In genomic region chr18:47149457-47150028, GRCh38 we compare ENCODE assay signal across 8 cellular contexts. TPM values are rescaled to one million over a fixed set of nuclear protein-coding genes. Genes with fewer than 3 reads are reported as not detected.
DNase-seq lines count a peak whose midpoint lies in the region; ATAC-seq lines count a peak whose summit lies in the region.

No MANE protein-coding gene starts in this region.

- H3K27me3 Mint-ChIP-seq in T-helper 2 cell treated with Interferon-gamma antibody and Interleukin-4, amounts not matched to agents 5 μg/mL and 100 μg/mL, for 36 hours (ENCODE audit: low read depth): no peaks in the 10 kb centered on the region
- no peaks in the 10 kb centered on the region for H3K27me3 Mint-ChIP-seq in natural killer cell treated with Interleukin-12 subunit alpha and Interleukin-12 subunit beta and Interleukin-15 and Interleukin-18, amount 100 ng/mL, for 72 hours

- no peak for ATAC-seq in natural killer cell treated with Interleukin-12 subunit alpha and Interleukin-12 subunit beta and Interleukin-15 and Interleukin-18, amount 100 ng/mL, for 72 hours
- ATAC-seq in GM19467 (IDR thresholded peaks at IDR 0.05; ENCODE audit: unreplicated experiment) (no peak), GM18907 (IDR thresholded peaks at IDR 0.05; ENCODE audit: unreplicated experiment) (no peak)

- H3K4me3 Mint-ChIP-seq in T-helper 2 cell treated with Interferon-gamma antibody and Interleukin-4, amounts not matched to agents 5 μg/mL and 100 μg/mL, for 36 hours: peak overlapping the region; percentile 97
- peak overlapping the region; percentile 97 for H3K4me3 Mint-ChIP-seq in natural killer cell treated with Interleukin-12 subunit alpha and Interleukin-12 subunit beta and Interleukin-15 and Interleukin-18, amount 100 ng/mL, for 72 hours

- H3K36me3 Mint-ChIP-seq in T-helper 2 cell treated with Interferon-gamma antibody and Interleukin-4, amounts not matched to agents 5 μg/mL and 100 μg/mL, for 36 hours (ENCODE audit: low read depth): peaks cover 20% of the 10 kb centered on the region
- peaks cover 5% of the 10 kb centered on the region for H3K36me3 Mint-ChIP-seq in natural killer cell treated with Interleukin-12 subunit alpha and Interleukin-12 subunit beta and Interleukin-15 and Interleukin-18, amount 100 ng/mL, for 72 hours

- H3K27ac Mint-ChIP-seq in T-helper 2 cell treated with Interferon-gamma antibody and Interleukin-4, amounts not matched to agents 5 μg/mL and 100 μg/mL, for 36 hours: peak overlapping the region; percentile 93
- H3K27ac Mint-ChIP-seq in natural killer cell treated with Interleukin-12 subunit alpha and Interleukin-12 subunit beta and Interleukin-15 and Interleukin-18, amount 100 ng/mL, for 72 hours: peak overlapping the region; percentile 97 to 99

- H3K27ac ChIP-seq in epithelial cell of prostate: peak overlapping the region; percentile 82

- no peak for DNase-seq in T-helper 2 cell treated with Interferon-gamma antibody and Interleukin-4, amounts not matched to agents 5 μg/mL and 100 μg/mL, for 36 hours (ENCODE audit: low spot score)
- DNase-seq in T-helper 2 cell: no peak
- peak; percentile 27 for DNase-seq in SHP77 treated with DMSO at 0.1 percent for 48 hours (lab: John Stamatoyannopoulos, UW)
- no peak for DNase-seq in epithelial cell of prostate (ENCODE audit: low read depth, low spot score)
- DNase-seq in natural killer cell treated with Interleukin-12 subunit alpha and Interleukin-12 subunit beta and Interleukin-15 and Interleukin-18, amount 100 ng/mL, for 72 hours (ENCODE audit: low spot score): no peak
- no peak for DNase-seq in KG1 (lab: John Stamatoyannopoulos, UW)

- H3K4me1 Mint-ChIP-seq in T-helper 2 cell treated with Interferon-gamma antibody and Interleukin-4, amounts not matched to agents 5 μg/mL and 100 μg/mL, for 36 hours (ENCODE audit: low read depth): peaks cover 25% of the 10 kb centered on the region
- peaks cover 44 to 51% of the 10 kb centered on the region in 2 donors for H3K4me1 Mint-ChIP-seq in natural killer cell treated with Interleukin-12 subunit alpha and Interleukin-12 subunit beta and Interleukin-15 and Interleukin-18, amount 100 ng/mL, for 72 hours (ENCODE audit: low read depth in 2 of 2)

- H3K9me3 Mint-ChIP-seq in T-helper 2 cell treated with Interferon-gamma antibody and Interleukin-4, amounts not matched to agents 5 μg/mL and 100 μg/mL, for 36 hours: no peaks in the 10 kb centered on the region
- H3K9me3 Mint-ChIP-seq in natural killer cell treated with Interleukin-12 subunit alpha and Interleukin-12 subunit beta and Interleukin-15 and Interleukin-18, amount 100 ng/mL, for 72 hours: no peaks in the 10 kb centered on the region

RNA-seq across cellular contexts. Expression of gene HDHD2, which starts 0.8 kb away (rescaled TPM):
- 10 to 100 TPM; 27.7 to 27.8 TPM for total RNA-seq in natural killer cell treated with Interleukin-12 subunit alpha and Interleukin-12 subunit beta and Interleukin-15 and Interleukin-18, amount 100 ng/mL, for 72 hours

RNA-seq across cellular contexts. Expression of gene IER3IP1, which starts 26.6 kb away (rescaled TPM):
- 10 to 100 TPM in 1 of 2 donors, 1 to 10 TPM in 1; 10.0 to 15.3 TPM for total RNA-seq in natural killer cell treated with Interleukin-12 subunit alpha and Interleukin-12 subunit beta and Interleukin-15 and Interleukin-18, amount 100 ng/mL, for 72 hours
